Comparison of ENCODE assay signal across 8 cellular contexts in the genomic region with DNA sequence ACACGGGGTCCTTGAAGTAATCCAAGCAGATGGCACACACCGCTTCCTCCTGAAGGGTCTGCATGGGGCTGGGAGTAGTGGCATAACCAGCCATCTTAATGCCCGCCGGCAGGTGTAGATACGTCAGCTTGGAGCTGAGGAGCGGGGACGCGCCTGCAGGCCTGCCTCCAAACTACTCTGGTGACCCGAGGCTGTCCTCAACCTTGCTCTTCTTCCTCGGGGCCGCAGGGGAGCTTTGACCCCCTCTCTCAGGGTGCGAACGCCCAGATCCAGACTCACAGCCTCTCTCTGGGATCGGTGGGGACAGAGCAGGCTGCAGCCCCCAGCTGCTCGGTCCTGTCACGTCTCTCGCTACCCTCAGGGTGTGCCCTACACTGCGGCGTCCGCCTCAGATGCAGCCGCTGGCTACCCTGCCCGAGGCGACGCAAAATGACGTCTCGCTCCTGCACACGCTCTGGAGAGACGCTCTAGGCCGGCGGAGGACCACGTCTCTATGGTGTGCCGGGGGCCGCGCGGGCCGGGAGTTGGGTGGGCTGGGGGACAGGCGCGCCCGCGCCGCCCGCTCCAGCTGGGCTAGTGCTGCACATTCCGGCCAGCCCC. TPM values are rescaled to one million over a fixed set of nuclear protein-coding genes. Genes with fewer than 3 reads are reported as not detected.
A peak's percentile ranks its signal among the peaks of the same experiment; 100 is the strongest.
DNase-seq lines count a peak whose midpoint lies in the region; ATAC-seq and TF ChIP-seq lines count a peak whose summit lies in the region.

A gene (minus strand): TSS at position 424 of the 600 bp plus-strand sequence. CDS start 330 bp downstream, at position 94.

- peaks cover 11% of the 10 kb centered on the region for H3K36me3 ChIP-seq in neutrophil

- H3K4me3 ChIP-seq in LNCaP clone FGC (ENCODE audit: low read depth, low read length), result peak within 1 kb of the TSS; percentile 80
- peak within 1 kb of the TSS; percentile 94 for H3K4me3 ChIP-seq in fibroblast of villous mesenchyme (ENCODE audit: low read depth, low read length)
- H3K4me3 ChIP-seq in neutrophil (ENCODE audit: low read depth in 1 of 2, low read length in 1 of 2), result peak within 1 kb of the TSS; percentile 88 to 98

- H3K9me3 ChIP-seq in neutrophil, result no peaks in the 10 kb centered on the region

- ATAC-seq in GM21825 (IDR thresholded peaks at IDR 0.05; ENCODE audit: unreplicated experiment), result peak; percentile 80

- no peaks in the 10 kb centered on the region for H3K27me3 ChIP-seq in neutrophil

- H3K4me1 ChIP-seq in neutrophil (ENCODE audit: control insufficient read depth in 1 of 2, insufficient read depth in 1 of 2, low read depth in 1 of 2, low read length in 1 of 2), result peaks cover 35 to 43% of the 10 kb centered on the region in 2 experiments

- peak; percentile 91 for DNase-seq in D341Med (ENCODE audit: low spot score)
- DNase-seq in LNCaP clone FGC (ENCODE audit: low read depth), result peak; percentile 78
- peak; percentile 93 for DNase-seq in activated T-cell treated with anti-CD3 and anti-CD28 coated beads, Interleukin-2, amount 50 U/mL, for 48 hours
- peak; percentile 92 for DNase-seq in fibroblast of villous mesenchyme (ENCODE audit: low read depth)
- no peak for DNase-seq in NCI-H446 (lab: John Stamatoyannopoulos, UW)

- TF ChIP-seq CTCF in LNCaP clone FGC (IDR thresholded peaks at IDR 0.05; ENCODE audit: control insufficient read depth, extremely low read depth, insufficient read depth) (no peak), fibroblast of villous mesenchyme (IDR thresholded peaks at IDR 0.05; ENCODE audit: insufficient read depth, low read depth, low read length) (no peak), neutrophil (IDR thresholded peaks at IDR 0.05) (no peak)

- peak within 1 kb of the TSS; percentile 90 for H3K27ac ChIP-seq in neutrophil
- H3K27ac ChIP-seq in temporal lobe (ENCODE audit: low read depth, low read length), result peak within 1 kb of the TSS; percentile 82

RNA-seq across cellular contexts. Expression of the gene that starts here (rescaled TPM):
- total RNA-seq in fibroblast of villous mesenchyme (5.2 and 7.8 TPM in 2 replicates), temporal lobe (9.8 TPM)

Comparison
In these comparisons a context has a peak if more than half of its experiments do, and no peak if none do; other contexts are left out.
1. DNase-seq: peak in D341Med (single experiment), LNCaP clone FGC (single experiment), activated T-cell treated with anti-CD3 and anti-CD28 coated beads, Interleukin-2, amount 50 U/mL, for 48 hours (2 of 2) and fibroblast of villous mesenchyme (single experiment); none in NCI-H446 (0 of 2).
2. Peak in every context shown above with its lines, with median percentiles within 50 percentile points of each other: H3K4me3 ChIP-seq.